Comparison of ENCODE assay signal across 14 cellular contexts in genomic region chr7:37327288-37327687, GRCh38.
"Had no signal": no experiment of that assay in that cellular context is flagged by ENCODE, and none has a peak within 500 bp of the region (broad histone marks: within the 10 kb centered on the region; RNA-seq: fewer than 3 reads in every experiment).

No MANE protein-coding gene starts in this region.

- H3K4me3 ChIP-seq: dorsolateral prefrontal cortex, gastroesophageal sphincter, pancreas, spleen had no signal

- H3K27ac Mint-ChIP-seq: endodermal cell, T-cell had no signal

- H3K4me3 Mint-ChIP-seq: endodermal cell, naive B cell, T-cell had no signal

- H3K27me3 ChIP-seq: dorsolateral prefrontal cortex, gastroesophageal sphincter, pancreas, spleen had no signal

- ATAC-seq: gastroesophageal sphincter, left lobe of liver, pancreas, sciatic nerve, T-cell had no signal

- H3K9me3 ChIP-seq: gastroesophageal sphincter, pancreas, spleen had no signal

- DNase-seq: activated CD4-positive, alpha-beta T cell treated with anti-CD3 and anti-CD28 coated beads for 1 hour; activated CD8-positive, alpha-beta memory T cell treated with anti-CD3 and anti-CD28 coated beads for 24 hours; activated gamma-delta T cell treated with Interleukin-2 at 50 U/mL for 16 hours; amniotic stem cell; dorsolateral prefrontal cortex; endodermal cell; naive B cell; pancreas; spleen; T-cell had no signal

- H3K27me3 Mint-ChIP-seq: naive B cell, T-cell had no signal

- H3K27ac ChIP-seq: gastroesophageal sphincter, pancreas, spleen had no signal

- H3K9me3 Mint-ChIP-seq: T-cell had no signal

- H3K36me3 ChIP-seq: gastroesophageal sphincter, pancreas had no signal

- H3K4me1 ChIP-seq: gastroesophageal sphincter, pancreas had no signal

- FAIRE-seq: keratinocyte, pancreas had no signal
